1 cellular context compared by ENCODE assay signal in genomic region chr2:187174582-187174981, GRCh38.
TF ChIP-seq lines count a peak whose summit lies in the region.

No MANE protein-coding gene starts in this region.

TF ChIP-seq in GM23338, 12 proteins besides CTCF, POLR2A, EP300 and RAD21 (continued from another document):
- TF ChIP-seq, protein P1, sequence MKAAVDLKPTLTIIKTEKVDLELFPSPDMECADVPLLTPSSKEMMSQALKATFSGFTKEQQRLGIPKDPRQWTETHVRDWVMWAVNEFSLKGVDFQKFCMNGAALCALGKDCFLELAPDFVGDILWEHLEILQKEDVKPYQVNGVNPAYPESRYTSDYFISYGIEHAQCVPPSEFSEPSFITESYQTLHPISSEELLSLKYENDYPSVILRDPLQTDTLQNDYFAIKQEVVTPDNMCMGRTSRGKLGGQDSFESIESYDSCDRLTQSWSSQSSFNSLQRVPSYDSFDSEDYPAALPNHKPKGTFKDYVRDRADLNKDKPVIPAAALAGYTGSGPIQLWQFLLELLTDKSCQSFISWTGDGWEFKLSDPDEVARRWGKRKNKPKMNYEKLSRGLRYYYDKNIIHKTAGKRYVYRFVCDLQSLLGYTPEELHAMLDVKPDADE (IDR thresholded peaks at IDR 0.05): no peak
- TF ChIP-seq REST (IDR thresholded peaks at IDR 0.05; ENCODE audit: unreplicated experiment) (no peak), JUNB (IDR thresholded peaks at IDR 0.05; ENCODE audit: unreplicated experiment) (no peak), EZH2phosphoT487 (IDR thresholded peaks at IDR 0.05; ENCODE audit: unreplicated experiment) (no peak), POLR2AphosphoS5 (IDR thresholded peaks at IDR 0.05; ENCODE audit: low read depth) (no peak), STAT1 (IDR thresholded peaks at IDR 0.05; ENCODE audit: unreplicated experiment) (no peak), ZNF114 (CRISPR knock-in tag; IDR thresholded peaks at IDR 0.05) (no peak), ZNF331 (CRISPR knock-in tag; IDR thresholded peaks at IDR 0.05; ENCODE audit: low read depth) (no peak), NANOG (IDR thresholded peaks at IDR 0.05; ENCODE audit: borderline replicate concordance) (no peak)
